ENCODE assay signal across 7 cellular contexts in genomic region chrX:53684415-53685192, GRCh38. TPM values are rescaled to one million over a fixed set of nuclear protein-coding genes. Genes with fewer than 3 reads are reported as not detected.
DNase-seq lines count a peak whose midpoint lies in the region; ATAC-seq and TF ChIP-seq lines count a peak whose summit lies in the region.

No MANE protein-coding gene starts in this region.

- H3K4me3 Mint-ChIP-seq in activated naive CD8-positive, alpha-beta T cell treated with anti-CD3 and anti-CD28 coated beads for 36 hours, result peak overlapping the region; percentile 95
- H3K4me3 Mint-ChIP-seq in type B pancreatic cell, result peak overlapping the region; percentile 95

- peaks cover 0 to 20% of the 10 kb centered on the region in 2 donors for H3K4me1 ChIP-seq in left lung

- H3K27me3 ChIP-seq in left lung, result no peaks in the 10 kb centered on the region

- DNase-seq in activated naive CD8-positive, alpha-beta T cell treated with anti-CD3 and anti-CD28 coated beads for 36 hours, result no peak
- peak in 1 of 2 donors; percentile 91 for DNase-seq in left lung
- no peak for DNase-seq in type B pancreatic cell (ENCODE audit: extremely low spot score, unreplicated experiment)
- no peak for DNase-seq in NCI-H2196 (lab: John Stamatoyannopoulos, UW; ENCODE audit: unreplicated experiment)
- no peak for DNase-seq in NCI-H187 (lab: John Stamatoyannopoulos, UW)

- H3K27ac Mint-ChIP-seq in activated naive CD8-positive, alpha-beta T cell treated with anti-CD3 and anti-CD28 coated beads for 36 hours, result peak overlapping the region; percentile 96
- peak overlapping the region; percentile 98 for H3K27ac Mint-ChIP-seq in type B pancreatic cell

- H3K4me1 Mint-ChIP-seq in activated naive CD8-positive, alpha-beta T cell treated with anti-CD3 and anti-CD28 coated beads for 36 hours, result peaks cover 24% of the 10 kb centered on the region
- no peaks in the 10 kb centered on the region for H3K4me1 Mint-ChIP-seq in type B pancreatic cell (ENCODE audit: unreplicated experiment)

- ATAC-seq in GM18519 (IDR thresholded peaks at IDR 0.05; ENCODE audit: low FRiP score, unreplicated experiment) (peak; percentile 63), HG03460 (IDR thresholded peaks at IDR 0.05; ENCODE audit: unreplicated experiment) (peak; percentile 72), left lung (no peak)

- H3K36me3 ChIP-seq in left lung, result no peaks in the 10 kb centered on the region

- no peak for TF ChIP-seq CTCF in left lung (IDR thresholded peaks at IDR 0.05)
- TF ChIP-seq CTCF in type B pancreatic cell (conservative IDR thresholded peaks at IDR 0.05), result no peak

- H3K4me3 ChIP-seq in left lung, result peak overlapping the region; percentile 49 to 60

- peaks cover 42% of the 10 kb centered on the region for H3K36me3 Mint-ChIP-seq in activated naive CD8-positive, alpha-beta T cell treated with anti-CD3 and anti-CD28 coated beads for 36 hours
- H3K36me3 Mint-ChIP-seq in type B pancreatic cell, result peaks cover 3% of the 10 kb centered on the region

- H3K27ac ChIP-seq in left lung, result peak overlapping the region; percentile 68 to 89

- intact Hi-C loops in left lung (cut with DNase I), result no loop called here

- H3K27me3 Mint-ChIP-seq in activated naive CD8-positive, alpha-beta T cell treated with anti-CD3 and anti-CD28 coated beads for 36 hours, result no peaks in the 10 kb centered on the region
- H3K27me3 Mint-ChIP-seq in type B pancreatic cell, result no peaks in the 10 kb centered on the region

- peaks cover 1% of the 10 kb centered on the region for H3K9me3 Mint-ChIP-seq in activated naive CD8-positive, alpha-beta T cell treated with anti-CD3 and anti-CD28 coated beads for 36 hours
- H3K9me3 Mint-ChIP-seq in type B pancreatic cell, result no peaks in the 10 kb centered on the region

- no peaks in the 10 kb centered on the region for H3K9me3 ChIP-seq in left lung

RNA-seq across cellular contexts. Expression of gene HUWE1, which starts 1.9 kb away (rescaled TPM):
- total RNA-seq in activated naive CD8-positive, alpha-beta T cell treated with anti-CD3 and anti-CD28 coated beads for 36 hours, result 100 to 1,000 TPM; 261 to 273 TPM
- total RNA-seq in left lung (100 to 1,000 TPM; 163 to 200 TPM), type B pancreatic cell (ENCODE audit: low replicate concordance) (205 and 209 TPM in 2 replicates)
